In the genomic region with DNA sequence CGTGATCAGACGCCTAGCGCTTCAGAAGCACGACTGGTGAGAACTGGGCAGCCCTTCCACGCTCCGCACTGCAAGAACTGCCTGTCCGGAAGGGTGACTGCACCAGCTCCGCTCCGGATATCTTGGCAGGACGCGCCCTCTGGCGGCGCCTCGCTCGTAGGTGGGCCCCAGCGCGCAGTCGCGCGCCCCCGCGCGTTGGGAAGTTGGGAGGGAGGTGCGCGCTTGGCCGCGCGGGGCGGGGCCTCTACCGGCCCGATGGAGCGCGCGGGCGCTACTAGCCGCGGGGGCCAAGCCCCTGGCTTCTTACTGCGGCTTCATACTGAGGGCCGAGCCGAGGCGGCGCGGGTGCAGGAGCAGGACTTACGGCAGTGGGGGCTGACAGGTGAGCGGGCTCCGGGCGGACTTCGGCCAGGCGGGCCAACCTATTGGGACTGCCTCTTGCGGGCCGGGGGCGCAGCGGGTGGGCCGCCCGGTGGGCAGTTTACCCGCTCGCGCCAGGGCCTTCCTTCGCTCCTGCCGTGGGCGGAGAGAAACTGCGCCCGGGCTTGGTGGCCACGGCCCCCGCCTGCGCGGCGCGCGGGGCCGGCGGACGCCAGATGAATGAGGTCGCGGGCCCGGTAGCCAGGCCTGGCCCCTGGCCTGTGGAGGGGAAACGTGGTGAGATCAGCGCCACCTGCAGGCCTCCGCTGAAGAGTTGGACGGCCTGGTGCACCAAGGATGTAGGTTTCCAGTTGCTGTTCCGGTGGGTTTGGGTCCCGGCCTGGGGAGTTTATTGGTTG, we compare ENCODE assay signal across 1 cellular context.
TF ChIP-seq lines count a peak whose summit lies in the region.

CHD1L (plus strand) TSS at position 236 of the 779 bp plus-strand sequence; CDS start at position 256, 20 bp downstream.

TF ChIP-seq in WTC11, 78 proteins besides CTCF, POLR2A, EP300 and RAD21 (continued from another document and continues in another):
- TF ChIP-seq, protein P1, sequence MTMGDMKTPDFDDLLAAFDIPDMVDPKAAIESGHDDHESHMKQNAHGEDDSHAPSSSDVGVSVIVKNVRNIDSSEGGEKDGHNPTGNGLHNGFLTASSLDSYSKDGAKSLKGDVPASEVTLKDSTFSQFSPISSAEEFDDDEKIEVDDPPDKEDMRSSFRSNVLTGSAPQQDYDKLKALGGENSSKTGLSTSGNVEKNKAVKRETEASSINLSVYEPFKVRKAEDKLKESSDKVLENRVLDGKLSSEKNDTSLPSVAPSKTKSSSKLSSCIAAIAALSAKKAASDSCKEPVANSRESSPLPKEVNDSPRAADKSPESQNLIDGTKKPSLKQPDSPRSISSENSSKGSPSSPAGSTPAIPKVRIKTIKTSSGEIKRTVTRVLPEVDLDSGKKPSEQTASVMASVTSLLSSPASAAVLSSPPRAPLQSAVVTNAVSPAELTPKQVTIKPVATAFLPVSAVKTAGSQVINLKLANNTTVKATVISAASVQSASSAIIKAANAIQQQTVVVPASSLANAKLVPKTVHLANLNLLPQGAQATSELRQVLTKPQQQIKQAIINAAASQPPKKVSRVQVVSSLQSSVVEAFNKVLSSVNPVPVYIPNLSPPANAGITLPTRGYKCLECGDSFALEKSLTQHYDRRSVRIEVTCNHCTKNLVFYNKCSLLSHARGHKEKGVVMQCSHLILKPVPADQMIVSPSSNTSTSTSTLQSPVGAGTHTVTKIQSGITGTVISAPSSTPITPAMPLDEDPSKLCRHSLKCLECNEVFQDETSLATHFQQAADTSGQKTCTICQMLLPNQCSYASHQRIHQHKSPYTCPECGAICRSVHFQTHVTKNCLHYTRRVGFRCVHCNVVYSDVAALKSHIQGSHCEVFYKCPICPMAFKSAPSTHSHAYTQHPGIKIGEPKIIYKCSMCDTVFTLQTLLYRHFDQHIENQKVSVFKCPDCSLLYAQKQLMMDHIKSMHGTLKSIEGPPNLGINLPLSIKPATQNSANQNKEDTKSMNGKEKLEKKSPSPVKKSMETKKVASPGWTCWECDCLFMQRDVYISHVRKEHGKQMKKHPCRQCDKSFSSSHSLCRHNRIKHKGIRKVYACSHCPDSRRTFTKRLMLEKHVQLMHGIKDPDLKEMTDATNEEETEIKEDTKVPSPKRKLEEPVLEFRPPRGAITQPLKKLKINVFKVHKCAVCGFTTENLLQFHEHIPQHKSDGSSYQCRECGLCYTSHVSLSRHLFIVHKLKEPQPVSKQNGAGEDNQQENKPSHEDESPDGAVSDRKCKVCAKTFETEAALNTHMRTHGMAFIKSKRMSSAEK (CRISPR knock-in tag; IDR thresholded peaks at IDR 0.05; ENCODE audit: borderline replicate concordance): no peak
- no peak for TF ChIP-seq GABPB1 (CRISPR knock-in tag; IDR thresholded peaks at IDR 0.05)
- TF ChIP-seq, protein P2, sequence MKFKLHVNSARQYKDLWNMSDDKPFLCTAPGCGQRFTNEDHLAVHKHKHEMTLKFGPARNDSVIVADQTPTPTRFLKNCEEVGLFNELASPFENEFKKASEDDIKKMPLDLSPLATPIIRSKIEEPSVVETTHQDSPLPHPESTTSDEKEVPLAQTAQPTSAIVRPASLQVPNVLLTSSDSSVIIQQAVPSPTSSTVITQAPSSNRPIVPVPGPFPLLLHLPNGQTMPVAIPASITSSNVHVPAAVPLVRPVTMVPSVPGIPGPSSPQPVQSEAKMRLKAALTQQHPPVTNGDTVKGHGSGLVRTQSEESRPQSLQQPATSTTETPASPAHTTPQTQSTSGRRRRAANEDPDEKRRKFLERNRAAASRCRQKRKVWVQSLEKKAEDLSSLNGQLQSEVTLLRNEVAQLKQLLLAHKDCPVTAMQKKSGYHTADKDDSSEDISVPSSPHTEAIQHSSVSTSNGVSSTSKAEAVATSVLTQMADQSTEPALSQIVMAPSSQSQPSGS (CRISPR knock-in tag; IDR thresholded peaks at IDR 0.05; ENCODE audit: borderline replicate concordance, low read depth): no peak
- no peak for TF ChIP-seq IRF2 (CRISPR knock-in tag; IDR thresholded peaks at IDR 0.05; ENCODE audit: borderline replicate concordance, low read depth)
- TF ChIP-seq EMX1 (CRISPR knock-in tag; IDR thresholded peaks at IDR 0.05): 0 out of 2 replicates have a peak, but pooled peaks have one; percentile 62
- TF ChIP-seq KAT7 (CRISPR knock-in tag; IDR thresholded peaks at IDR 0.05; ENCODE audit: borderline replicate concordance): 0 out of 2 replicates have a peak, but pooled peaks have one; percentile 62
- TF ChIP-seq, protein P3, sequence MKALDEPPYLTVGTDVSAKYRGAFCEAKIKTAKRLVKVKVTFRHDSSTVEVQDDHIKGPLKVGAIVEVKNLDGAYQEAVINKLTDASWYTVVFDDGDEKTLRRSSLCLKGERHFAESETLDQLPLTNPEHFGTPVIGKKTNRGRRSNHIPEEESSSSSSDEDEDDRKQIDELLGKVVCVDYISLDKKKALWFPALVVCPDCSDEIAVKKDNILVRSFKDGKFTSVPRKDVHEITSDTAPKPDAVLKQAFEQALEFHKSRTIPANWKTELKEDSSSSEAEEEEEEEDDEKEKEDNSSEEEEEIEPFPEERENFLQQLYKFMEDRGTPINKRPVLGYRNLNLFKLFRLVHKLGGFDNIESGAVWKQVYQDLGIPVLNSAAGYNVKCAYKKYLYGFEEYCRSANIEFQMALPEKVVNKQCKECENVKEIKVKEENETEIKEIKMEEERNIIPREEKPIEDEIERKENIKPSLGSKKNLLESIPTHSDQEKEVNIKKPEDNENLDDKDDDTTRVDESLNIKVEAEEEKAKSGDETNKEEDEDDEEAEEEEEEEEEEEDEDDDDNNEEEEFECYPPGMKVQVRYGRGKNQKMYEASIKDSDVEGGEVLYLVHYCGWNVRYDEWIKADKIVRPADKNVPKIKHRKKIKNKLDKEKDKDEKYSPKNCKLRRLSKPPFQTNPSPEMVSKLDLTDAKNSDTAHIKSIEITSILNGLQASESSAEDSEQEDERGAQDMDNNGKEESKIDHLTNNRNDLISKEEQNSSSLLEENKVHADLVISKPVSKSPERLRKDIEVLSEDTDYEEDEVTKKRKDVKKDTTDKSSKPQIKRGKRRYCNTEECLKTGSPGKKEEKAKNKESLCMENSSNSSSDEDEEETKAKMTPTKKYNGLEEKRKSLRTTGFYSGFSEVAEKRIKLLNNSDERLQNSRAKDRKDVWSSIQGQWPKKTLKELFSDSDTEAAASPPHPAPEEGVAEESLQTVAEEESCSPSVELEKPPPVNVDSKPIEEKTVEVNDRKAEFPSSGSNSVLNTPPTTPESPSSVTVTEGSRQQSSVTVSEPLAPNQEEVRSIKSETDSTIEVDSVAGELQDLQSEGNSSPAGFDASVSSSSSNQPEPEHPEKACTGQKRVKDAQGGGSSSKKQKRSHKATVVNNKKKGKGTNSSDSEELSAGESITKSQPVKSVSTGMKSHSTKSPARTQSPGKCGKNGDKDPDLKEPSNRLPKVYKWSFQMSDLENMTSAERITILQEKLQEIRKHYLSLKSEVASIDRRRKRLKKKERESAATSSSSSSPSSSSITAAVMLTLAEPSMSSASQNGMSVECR (CRISPR knock-in tag; IDR thresholded peaks at IDR 0.05; ENCODE audit: borderline replicate concordance): peak; percentile 42; the same call in 1 of the 2 replicates
- TF ChIP-seq GTF2I (CRISPR knock-in tag; conservative IDR thresholded peaks at IDR 0.05): 0 out of 2 replicates have a peak, but pooled peaks have one; percentile 42
- peak; percentile 37; the same call in 1 of the 2 replicates for TF ChIP-seq ETV6 (CRISPR knock-in tag; IDR thresholded peaks at IDR 0.05)
- TF ChIP-seq, protein P4, sequence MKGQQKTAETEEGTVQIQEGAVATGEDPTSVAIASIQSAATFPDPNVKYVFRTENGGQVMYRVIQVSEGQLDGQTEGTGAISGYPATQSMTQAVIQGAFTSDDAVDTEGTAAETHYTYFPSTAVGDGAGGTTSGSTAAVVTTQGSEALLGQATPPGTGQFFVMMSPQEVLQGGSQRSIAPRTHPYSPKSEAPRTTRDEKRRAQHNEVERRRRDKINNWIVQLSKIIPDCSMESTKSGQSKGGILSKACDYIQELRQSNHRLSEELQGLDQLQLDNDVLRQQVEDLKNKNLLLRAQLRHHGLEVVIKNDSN (CRISPR knock-in tag; IDR thresholded peaks at IDR 0.05): no peak
- TF ChIP-seq NR1H2 (CRISPR knock-in tag; IDR thresholded peaks at IDR 0.05): no peak
- TF ChIP-seq, protein P5, sequence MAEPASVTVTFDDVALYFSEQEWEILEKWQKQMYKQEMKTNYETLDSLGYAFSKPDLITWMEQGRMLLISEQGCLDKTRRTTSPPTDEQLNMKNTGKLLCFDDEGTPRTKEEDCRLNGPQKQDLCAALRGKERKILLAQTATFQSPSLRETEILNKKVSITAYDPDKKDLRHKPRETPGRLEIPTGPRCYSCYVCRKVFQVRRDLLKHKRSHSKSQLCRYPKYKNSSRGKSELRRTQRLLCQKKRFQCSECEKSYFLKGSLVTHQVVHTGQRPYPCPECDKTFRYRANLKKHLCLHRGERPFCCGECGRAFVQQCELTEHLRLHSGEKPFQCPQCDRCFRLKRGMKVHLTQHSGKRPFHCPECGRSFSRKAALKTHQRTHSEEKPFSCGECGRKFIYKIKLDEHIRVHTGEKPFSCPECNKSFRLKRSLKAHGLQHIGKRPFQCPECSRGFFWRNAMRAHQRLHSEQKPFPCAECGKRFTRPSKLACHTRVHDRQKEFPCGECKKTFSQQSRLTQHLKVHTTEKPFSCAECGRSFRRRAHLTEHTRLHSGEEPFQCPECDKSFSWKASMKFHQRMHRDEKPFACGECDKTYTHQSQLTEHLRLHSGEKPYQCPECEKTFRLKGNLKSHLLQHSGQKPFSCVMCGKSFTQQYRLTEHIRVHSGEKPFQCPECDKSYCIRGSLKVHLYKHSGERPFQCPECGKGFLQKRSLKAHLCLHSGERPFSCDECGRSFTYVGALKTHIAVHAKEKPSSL (CRISPR knock-in tag; conservative IDR thresholded peaks at IDR 0.05): no peak
- TF ChIP-seq SMAD4 (CRISPR knock-in tag; IDR thresholded peaks at IDR 0.05): no peak
- TF ChIP-seq MYBL2 (CRISPR knock-in tag; IDR thresholded peaks at IDR 0.05): no peak
- TF ChIP-seq, protein P6, sequence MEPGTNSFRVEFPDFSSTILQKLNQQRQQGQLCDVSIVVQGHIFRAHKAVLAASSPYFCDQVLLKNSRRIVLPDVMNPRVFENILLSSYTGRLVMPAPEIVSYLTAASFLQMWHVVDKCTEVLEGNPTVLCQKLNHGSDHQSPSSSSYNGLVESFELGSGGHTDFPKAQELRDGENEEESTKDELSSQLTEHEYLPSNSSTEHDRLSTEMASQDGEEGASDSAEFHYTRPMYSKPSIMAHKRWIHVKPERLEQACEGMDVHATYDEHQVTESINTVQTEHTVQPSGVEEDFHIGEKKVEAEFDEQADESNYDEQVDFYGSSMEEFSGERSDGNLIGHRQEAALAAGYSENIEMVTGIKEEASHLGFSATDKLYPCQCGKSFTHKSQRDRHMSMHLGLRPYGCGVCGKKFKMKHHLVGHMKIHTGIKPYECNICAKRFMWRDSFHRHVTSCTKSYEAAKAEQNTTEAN (CRISPR knock-in tag; IDR thresholded peaks at IDR 0.05): no peak; the same call in 1 of the 2 replicates
- TF ChIP-seq E2F5 (CRISPR knock-in tag; IDR thresholded peaks at IDR 0.05): peak; percentile 86
- TF ChIP-seq ZNF396 (CRISPR knock-in tag; IDR thresholded peaks at IDR 0.05; ENCODE audit: borderline replicate concordance): no peak
- TF ChIP-seq, protein P7, sequence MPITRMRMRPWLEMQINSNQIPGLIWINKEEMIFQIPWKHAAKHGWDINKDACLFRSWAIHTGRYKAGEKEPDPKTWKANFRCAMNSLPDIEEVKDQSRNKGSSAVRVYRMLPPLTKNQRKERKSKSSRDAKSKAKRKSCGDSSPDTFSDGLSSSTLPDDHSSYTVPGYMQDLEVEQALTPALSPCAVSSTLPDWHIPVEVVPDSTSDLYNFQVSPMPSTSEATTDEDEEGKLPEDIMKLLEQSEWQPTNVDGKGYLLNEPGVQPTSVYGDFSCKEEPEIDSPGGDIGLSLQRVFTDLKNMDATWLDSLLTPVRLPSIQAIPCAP (CRISPR knock-in tag; IDR thresholded peaks at IDR 0.05): no peak
- no peak for TF ChIP-seq STAT6 (CRISPR knock-in tag; conservative IDR thresholded peaks at IDR 0.05; ENCODE audit: low read depth)
- TF ChIP-seq NFE2L1 (CRISPR knock-in tag; IDR thresholded peaks at IDR 0.05): no peak
- TF ChIP-seq NFATC4 (CRISPR knock-in tag; IDR thresholded peaks at IDR 0.05): no peak
- TF ChIP-seq TEAD4 (CRISPR knock-in tag; IDR thresholded peaks at IDR 0.05): no peak
- TF ChIP-seq TEAD1 (CRISPR knock-in tag; IDR thresholded peaks at IDR 0.05): peak; percentile 72; the same call in 1 of the 2 replicates
- TF ChIP-seq, protein P8, sequence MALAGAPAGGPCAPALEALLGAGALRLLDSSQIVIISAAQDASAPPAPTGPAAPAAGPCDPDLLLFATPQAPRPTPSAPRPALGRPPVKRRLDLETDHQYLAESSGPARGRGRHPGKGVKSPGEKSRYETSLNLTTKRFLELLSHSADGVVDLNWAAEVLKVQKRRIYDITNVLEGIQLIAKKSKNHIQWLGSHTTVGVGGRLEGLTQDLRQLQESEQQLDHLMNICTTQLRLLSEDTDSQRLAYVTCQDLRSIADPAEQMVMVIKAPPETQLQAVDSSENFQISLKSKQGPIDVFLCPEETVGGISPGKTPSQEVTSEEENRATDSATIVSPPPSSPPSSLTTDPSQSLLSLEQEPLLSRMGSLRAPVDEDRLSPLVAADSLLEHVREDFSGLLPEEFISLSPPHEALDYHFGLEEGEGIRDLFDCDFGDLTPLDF (CRISPR knock-in tag; IDR thresholded peaks at IDR 0.05): no peak
- peak; percentile 78 for TF ChIP-seq SP1 (CRISPR knock-in tag; conservative IDR thresholded peaks at IDR 0.05)
